13 cellular contexts compared by ENCODE assay signal in genomic region chr17:47945080-47945479, GRCh38. TPM values are rescaled to one million over a fixed set of nuclear protein-coding genes. Genes with fewer than 3 reads are reported as not detected.
DNase-seq lines count a peak whose midpoint lies in the region; FAIRE-seq and TF ChIP-seq lines count a peak whose summit lies in the region.
"Had no signal": no experiment of that assay in that cellular context is flagged by ENCODE, and none has a peak within 500 bp of the region (broad histone marks: within the 10 kb centered on the region; RNA-seq: fewer than 3 reads in every experiment).

No MANE protein-coding gene starts in this region.

- no peak for TF ChIP-seq POLR2A in uterus (IDR thresholded peaks at IDR 0.05)

- intact Hi-C loops in uterus (cut with DNase I; ENCODE audit: low total_unique reads) (no loop called here), kidney (cut with DNase I) (no loop called here)

- H3K9me3 Mint-ChIP-seq in activated naive CD8-positive, alpha-beta T cell treated with anti-CD3 and anti-CD28 coated beads for 36 hours, result peaks cover 3% of the 10 kb centered on the region
- peaks cover 2% of the 10 kb centered on the region for H3K9me3 Mint-ChIP-seq in glutamatergic neuron (ENCODE audit: unreplicated experiment)

- H3K27me3 Mint-ChIP-seq in activated naive CD8-positive, alpha-beta T cell treated with anti-CD3 and anti-CD28 coated beads for 36 hours, result no peaks in the 10 kb centered on the region
- peaks cover 5% of the 10 kb centered on the region for H3K27me3 Mint-ChIP-seq in glutamatergic neuron (ENCODE audit: unreplicated experiment)

- peak overlapping the region; percentile 44 for H3K27ac ChIP-seq in uterus
- no peak overlapping the region for H3K27ac ChIP-seq in kidney (ENCODE audit: low read depth in 2 of 2, low read length in 2 of 2)

- no peaks in the 10 kb centered on the region for H3K9me3 ChIP-seq in uterus
- H3K9me3 ChIP-seq in kidney (ENCODE audit: control insufficient read depth in 1 of 2, low read length in 2 of 2), result no peaks in the 10 kb centered on the region

- peak overlapping the region; percentile 55 for H3K4me3 Mint-ChIP-seq in activated naive CD8-positive, alpha-beta T cell treated with anti-CD3 and anti-CD28 coated beads for 36 hours
- no peak overlapping the region for H3K4me3 Mint-ChIP-seq in glutamatergic neuron (ENCODE audit: unreplicated experiment)

- H3K4me1 Mint-ChIP-seq in activated naive CD8-positive, alpha-beta T cell treated with anti-CD3 and anti-CD28 coated beads for 36 hours, result peaks cover 63% of the 10 kb centered on the region
- H3K4me1 Mint-ChIP-seq in glutamatergic neuron (ENCODE audit: low read depth, unreplicated experiment), result peaks cover 5% of the 10 kb centered on the region

- peak; percentile 3 for DNase-seq in stimulated activated CD8-positive, alpha-beta memory T cell treated with anti-CD3 and anti-CD28 coated beads, Interleukin-12 subunit alpha, Interleukin-12 subunit beta, amount 100 ng/mL, for 4 hours (ENCODE audit: low read depth)
- DNase-seq in stimulated activated CD8-positive, alpha-beta memory T cell treated with anti-CD3 and anti-CD28 coated beads, Interleukin-4, amount 100 ng/mL, for 48 hours, result no peak
- peak; percentile 21 for DNase-seq in activated naive CD8-positive, alpha-beta T cell treated with anti-CD3 and anti-CD28 coated beads for 36 hours
- DNase-seq in middle frontal gyrus (ENCODE audit: extremely low spot score, low spot score) (peak; percentile 23), uterus (peak; percentile 60 to 61), glutamatergic neuron (no peak), kidney (no peak)
- no peak for DNase-seq in stimulated activated CD4-positive, alpha-beta T cell treated with anti-CD3 and anti-CD28 coated beads, Interleukin-1b, Interleukin-23, amount 100 ng/mL, for 48 hours
- DNase-seq: activated CD4-positive, alpha-beta T cell treated with anti-CD3 and anti-CD28 coated beads, Interleukin-2, amount 50 U/mL, for 48 hours; SHP77 had no signal

- no peak for FAIRE-seq in kidney (lab: Jason Lieb, UNC)

- H3K36me3 ChIP-seq in uterus (no peaks in the 10 kb centered on the region), kidney (ENCODE audit: control insufficient read depth in 1 of 2, insufficient read depth in 2 of 2, low read length in 2 of 2) (peaks cover 6 to 9% of the 10 kb centered on the region in 2 donors)

- no peaks in the 10 kb centered on the region for H3K27me3 ChIP-seq in uterus

- TF ChIP-seq CTCF in uterus (IDR thresholded peaks at IDR 0.05) (no peak), glutamatergic neuron (IDR thresholded peaks at IDR 0.05; ENCODE audit: partially characterized antibody, unreplicated experiment) (no peak), kidney (IDR thresholded peaks at IDR 0.05; ENCODE audit: borderline replicate concordance, extremely low read depth, insufficient read depth) (no peak)

- H3K27ac Mint-ChIP-seq in activated naive CD8-positive, alpha-beta T cell treated with anti-CD3 and anti-CD28 coated beads for 36 hours, result peak overlapping the region; percentile 81
- H3K27ac Mint-ChIP-seq in glutamatergic neuron (ENCODE audit: unreplicated experiment), result no peak overlapping the region

- H3K36me3 Mint-ChIP-seq in activated naive CD8-positive, alpha-beta T cell treated with anti-CD3 and anti-CD28 coated beads for 36 hours, result peaks cover 52% of the 10 kb centered on the region
- H3K36me3 Mint-ChIP-seq in glutamatergic neuron (ENCODE audit: unreplicated experiment), result no peaks in the 10 kb centered on the region

- H3K4me3 ChIP-seq in uterus (no peak overlapping the region), kidney (ENCODE audit: low read length in 2 of 2) (no peak overlapping the region)
- H3K4me3 ChIP-seq: lung had no signal

- no peaks in the 10 kb centered on the region for H3K4me1 ChIP-seq in uterus
- H3K4me1 ChIP-seq in kidney (ENCODE audit: control insufficient read depth in 1 of 2, insufficient read depth in 1 of 2, low read depth in 1 of 2, low read length in 2 of 2), result peaks cover 32 to 55% of the 10 kb centered on the region in 2 donors

- H3K9ac ChIP-seq in kidney (ENCODE audit: low read length in 2 of 2), result peak overlapping the region in 1 of 2 donors; percentile 20

RNA-seq across cellular contexts. Expression of gene PNPO, which starts 3.7 kb away (rescaled TPM):
- total RNA-seq in activated naive CD8-positive, alpha-beta T cell treated with anti-CD3 and anti-CD28 coated beads for 36 hours, result 10 to 100 TPM; 56.1 to 61.1 TPM
- total RNA-seq in uterus, result 10 to 100 TPM; 16.7 to 29.4 (median 17.4) TPM
- total RNA-seq in glutamatergic neuron (ENCODE audit: unreplicated experiment), result 6.0 TPM
- total RNA-seq in kidney, result 45.1 TPM
- 55.8 TPM for polyA plus RNA-seq in kidney (ENCODE audit: insufficient read depth, low read depth, low replicate concordance)

RNA-seq across cellular contexts. Expression of gene PRR15L, which starts 12.6 kb away (rescaled TPM):
- not detected for total RNA-seq in activated naive CD8-positive, alpha-beta T cell treated with anti-CD3 and anti-CD28 coated beads for 36 hours
- total RNA-seq in uterus (1 to 10 TPM in 1 of 4 donors, under 1 TPM in 1, not detected in 2; 0.29 to 2.0 TPM), glutamatergic neuron (ENCODE audit: unreplicated experiment) (not detected), kidney (105 TPM)
- polyA plus RNA-seq in kidney (ENCODE audit: insufficient read depth, low read depth, low replicate concordance), result 64.5 TPM
- total RNA-seq: HT1080 had no signal
- polyA plus RNA-seq: BJ had no signal

RNA-seq across cellular contexts. Expression of gene CDK5RAP3, which starts 25.8 kb away (rescaled TPM):
- total RNA-seq in activated naive CD8-positive, alpha-beta T cell treated with anti-CD3 and anti-CD28 coated beads for 36 hours, result 100 to 1,000 TPM; 163 to 168 TPM
- total RNA-seq in uterus (100 to 1,000 TPM; 118 to 180 (median 146) TPM), glutamatergic neuron (ENCODE audit: unreplicated experiment) (196 TPM), kidney (208 TPM)
- 140 TPM for polyA plus RNA-seq in kidney (ENCODE audit: insufficient read depth, low read depth, low replicate concordance)

RNA-seq across cellular contexts. Expression of gene SP2, which starts 49.0 kb away (rescaled TPM):
- 10 to 100 TPM; 18.1 to 18.8 TPM for total RNA-seq in activated naive CD8-positive, alpha-beta T cell treated with anti-CD3 and anti-CD28 coated beads for 36 hours
- total RNA-seq in uterus (10 to 100 TPM in 1 of 4 donors, 1 to 10 TPM in 2, under 1 TPM in 1; 0.88 to 18.7 (median 1.3) TPM), glutamatergic neuron (ENCODE audit: unreplicated experiment) (17.8 TPM), kidney (23.6 TPM)
- 9.0 TPM for polyA plus RNA-seq in kidney (ENCODE audit: insufficient read depth, low read depth, low replicate concordance)

Comparison
In these comparisons a context has a peak if more than half of its experiments do, and no peak if none do; other contexts are left out.
1. DNase-seq: peak in stimulated activated CD8-positive, alpha-beta memory T cell treated with anti-CD3 and anti-CD28 coated beads, Interleukin-12 subunit alpha, Interleukin-12 subunit beta, amount 100 ng/mL, for 4 hours (single experiment), activated naive CD8-positive, alpha-beta T cell treated with anti-CD3 and anti-CD28 coated beads for 36 hours (single experiment), middle frontal gyrus (single experiment) and uterus (2 of 2); none in stimulated activated CD8-positive, alpha-beta memory T cell treated with anti-CD3 and anti-CD28 coated beads, Interleukin-4, amount 100 ng/mL, for 48 hours (single experiment), glutamatergic neuron (single experiment), stimulated activated CD4-positive, alpha-beta T cell treated with anti-CD3 and anti-CD28 coated beads, Interleukin-1b, Interleukin-23, amount 100 ng/mL, for 48 hours (single experiment) and kidney (single experiment).
2. H3K27ac ChIP-seq: peak in uterus (2 of 2); none in kidney (0 of 2).
3. RNA of gene PRR15L, which starts 12.6 kb away (total RNA-seq): 105 TPM in kidney (single experiment); 0.29 to 2.0 TPM in uterus, not detected in activated naive CD8-positive, alpha-beta T cell treated with anti-CD3 and anti-CD28 coated beads for 36 hours and not detected in glutamatergic neuron (single experiment); every median in the first group is over 10 times any median in the second.